ENCODE assay signal across 1 cellular context in the genomic region with DNA sequence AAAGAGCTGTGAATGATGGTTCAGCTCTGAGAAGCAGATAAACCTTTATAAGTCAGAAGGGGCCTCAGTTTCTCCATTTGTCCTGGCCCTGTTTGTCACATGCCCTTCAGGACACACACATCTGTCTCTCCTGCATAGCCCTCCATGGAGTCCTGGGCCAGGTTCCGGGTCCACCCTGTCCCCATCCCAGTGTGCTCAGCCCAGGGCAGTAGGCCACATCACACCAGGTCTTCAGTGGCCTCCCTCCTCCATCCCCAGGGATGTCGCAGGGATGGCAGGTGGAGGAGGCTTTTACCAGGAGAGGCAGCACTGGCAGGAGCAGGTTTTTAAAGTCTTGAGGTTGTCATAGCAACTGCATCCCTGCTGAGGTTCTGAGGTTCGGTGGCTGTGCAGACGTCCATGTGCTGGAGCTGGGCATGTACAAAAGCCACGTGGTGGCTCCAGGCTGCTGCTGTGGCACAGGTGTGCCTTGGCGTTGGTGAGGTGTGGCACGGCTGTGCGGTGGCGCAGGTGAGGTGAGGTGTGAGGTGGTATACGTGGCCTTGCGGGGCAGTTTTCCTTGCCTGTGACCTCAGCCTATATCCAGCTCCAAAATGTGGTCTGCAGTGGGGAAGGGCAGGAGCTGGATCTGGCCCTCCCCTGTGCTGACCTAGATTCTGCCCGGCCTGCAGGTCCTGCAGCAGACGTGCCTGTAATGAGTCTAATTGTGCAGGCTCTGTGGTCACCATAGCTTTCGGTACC.
TF ChIP-seq lines count a peak whose summit lies in the region.

No MANE protein-coding gene starts in this region.

TF ChIP-seq in GM23338, 12 proteins besides CTCF, POLR2A, EP300 and RAD21 (continued from another document):
- TF ChIP-seq ZNF462 (CRISPR knock-in tag; IDR thresholded peaks at IDR 0.05) (no peak), JUNB (IDR thresholded peaks at IDR 0.05; ENCODE audit: unreplicated experiment) (no peak), ETS1 (IDR thresholded peaks at IDR 0.05) (no peak), POLR2AphosphoS5 (IDR thresholded peaks at IDR 0.05; ENCODE audit: low read depth) (no peak), STAT1 (IDR thresholded peaks at IDR 0.05; ENCODE audit: unreplicated experiment) (no peak), NANOG (IDR thresholded peaks at IDR 0.05; ENCODE audit: borderline replicate concordance) (no peak), ZNF331 (CRISPR knock-in tag; IDR thresholded peaks at IDR 0.05; ENCODE audit: low read depth) (no peak), ZNF114 (CRISPR knock-in tag; IDR thresholded peaks at IDR 0.05) (no peak), REST (IDR thresholded peaks at IDR 0.05; ENCODE audit: unreplicated experiment) (no peak), CREB1 (CRISPR knock-in tag; IDR thresholded peaks at IDR 0.05; ENCODE audit: low read depth) (no peak)
